ENCODE assay signal across 1 cellular context in the genomic region with DNA sequence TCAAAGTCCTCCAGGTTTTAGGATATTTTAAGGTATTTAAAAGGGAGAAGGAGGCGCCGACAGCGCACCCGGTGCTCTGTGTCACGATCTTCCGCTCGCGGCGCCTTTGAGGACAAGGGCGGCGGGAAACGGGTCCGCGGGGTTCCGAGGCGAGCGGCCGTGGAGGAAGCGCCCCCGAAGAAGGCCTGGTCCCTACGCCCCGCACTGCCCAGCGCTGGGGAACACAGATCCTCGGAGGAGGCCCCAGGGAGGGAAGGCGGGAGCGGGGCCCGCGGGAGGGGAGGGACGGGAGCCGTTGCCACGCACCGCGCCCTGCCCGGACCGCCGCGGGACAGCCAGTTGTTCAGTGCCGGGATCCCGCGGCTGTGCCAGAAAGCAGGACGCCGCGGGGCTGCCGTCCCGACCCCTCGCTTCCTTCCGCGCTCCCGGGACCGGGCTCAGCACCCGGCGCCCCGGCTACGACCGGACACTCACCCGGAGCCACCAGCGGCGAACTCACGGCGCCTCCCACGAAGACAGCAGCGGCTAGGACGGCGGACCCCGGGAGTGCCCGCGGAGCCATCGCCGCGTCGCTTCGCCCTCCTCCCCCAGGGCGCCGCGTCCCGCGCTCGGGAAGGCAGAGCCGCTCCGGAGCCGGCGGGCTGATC.
TF ChIP-seq lines count a peak whose summit lies in the region.

No MANE protein-coding gene starts in this region.

TF ChIP-seq in K562, 482 proteins besides CTCF, POLR2A, EP300 and RAD21 (continued from another document and continues in another):
- TF ChIP-seq ZZZ3 (IDR thresholded peaks at IDR 0.05) (no peak), CHD2 (IDR thresholded peaks at IDR 0.05; ENCODE audit: low read depth, low read length) (no peak), SP1 (CRISPR knock-in tag; IDR thresholded peaks at IDR 0.05) (no peak; the same call in none of the 2 replicates), CBX2 (IDR thresholded peaks at IDR 0.05; ENCODE audit: insufficient read depth, low read length, poor library complexity, severe bottlenecking) (no peak), BRD9 (IDR thresholded peaks at IDR 0.05; ENCODE audit: low read depth, partially characterized antibody) (no peak), XRCC4 (IDR thresholded peaks at IDR 0.05; ENCODE audit: extremely low read depth, insufficient read depth, insufficient read length) (no peak), YY1 (IDR thresholded peaks at IDR 0.05; ENCODE audit: borderline replicate concordance in 1 of 3, control insufficient read depth in 1 of 3, extremely low read depth in 1 of 3, insufficient read depth in 3 of 3, insufficient read length in 1 of 3, insufficient replicate concordance in 2 of 3, low read depth in 1 of 3, low read length in 2 of 3) (no peak), HINFP (tag; conservative IDR thresholded peaks at IDR 0.05; ENCODE audit: low read depth) (no peak), JUND (IDR thresholded peaks at IDR 0.05; ENCODE audit: borderline replicate concordance, low read depth, low read length) (no peak), JUND (tag; IDR thresholded peaks at IDR 0.05; ENCODE audit: borderline replicate concordance, low read depth, low read length) (no peak), MCM7 (IDR thresholded peaks at IDR 0.05) (no peak), CHCHD3 (CRISPR knock-in tag; IDR thresholded peaks at IDR 0.05) (no peak), ZEB2 (IDR thresholded peaks at IDR 0.05) (no peak), BRF2 (IDR thresholded peaks at IDR 0.05; ENCODE audit: borderline replicate concordance, insufficient read depth, insufficient read length) (no peak), GABPB2 (CRISPR knock-in tag; conservative IDR thresholded peaks at IDR 0.05) (no peak), VEZF1 (CRISPR knock-in tag; IDR thresholded peaks at IDR 0.05) (no peak), OTX1 (CRISPR knock-in tag; IDR thresholded peaks at IDR 0.05) (no peak), PHF21A (IDR thresholded peaks at IDR 0.05; ENCODE audit: borderline replicate concordance, low read depth) (no peak), POLR2AphosphoS5 (IDR thresholded peaks at IDR 0.05; ENCODE audit: control insufficient read depth, insufficient read depth, low read depth, low read length) (0 out of 2 replicates have a peak, but pooled peaks have one; percentile 32), NR1H2 (CRISPR knock-in tag; IDR thresholded peaks at IDR 0.05) (no peak), IFI16 (CRISPR knock-in tag; IDR thresholded peaks at IDR 0.05) (no peak), ZSCAN29 (IDR thresholded peaks at IDR 0.05) (no peak), EZH2 (IDR thresholded peaks at IDR 0.05; ENCODE audit: borderline replicate concordance, low read depth, low read length) (no peak), RUNX1 (IDR thresholded peaks at IDR 0.05; ENCODE audit: low read depth) (no peak), HDAC1 (IDR thresholded peaks at IDR 0.05) (0 out of 4 replicates have a peak, but pooled peaks of 1 of the 2 experiments have one; percentile 10), NR2F6 (CRISPR knock-in tag; IDR thresholded peaks at IDR 0.05) (no peak), SAFB (IDR thresholded peaks at IDR 0.05; ENCODE audit: borderline replicate concordance, low read depth, low read length) (no peak), ARID3B (CRISPR knock-in tag; IDR thresholded peaks at IDR 0.05; ENCODE audit: borderline replicate concordance) (0 out of 2 replicates have a peak, but pooled peaks have one; percentile 9), SNRNP70 (optimal IDR thresholded peaks at IDR 0.05; ENCODE audit: low read depth, low read length) (no peak), ZFP30 (CRISPR knock-in tag; IDR thresholded peaks at IDR 0.05; ENCODE audit: borderline replicate concordance) (no peak), SIN3A (IDR thresholded peaks at IDR 0.05; ENCODE audit: borderline replicate concordance in 2 of 2, control insufficient read depth in 1 of 2, low read depth in 2 of 2, low read length in 2 of 2) (no peak), JUNB (CRISPR knock-in tag; conservative IDR thresholded peaks at IDR 0.05) (no peak), RBM34 (IDR thresholded peaks at IDR 0.05; ENCODE audit: borderline replicate concordance, insufficient read depth, low read length) (peak; percentile 82; the same call in 1 of the 2 replicates), CTCFL (IDR thresholded peaks at IDR 0.05; ENCODE audit: borderline replicate concordance, insufficient read depth, low read depth, low read length, poor library complexity, severe bottlenecking) (no peak), SUPT5H (IDR thresholded peaks at IDR 0.05) (peak; percentile 61), ZNF444 (CRISPR knock-in tag; IDR thresholded peaks at IDR 0.05) (no peak), MYC (IDR thresholded peaks at IDR 0.05; ENCODE audit: low read depth, low read length) (no peak), MYC (CRISPR knock-in tag; IDR thresholded peaks at IDR 0.05; ENCODE audit: borderline replicate concordance, low read depth) (no peak), CBFA2T2 (conservative IDR thresholded peaks at IDR 0.05) (no peak), ZNF445 (CRISPR knock-in tag; IDR thresholded peaks at IDR 0.05; ENCODE audit: low read depth) (no peak), TCF7L2 (IDR thresholded peaks at IDR 0.05; ENCODE audit: low read depth, low read length) (no peak), ZNF184 (CRISPR knock-in tag; IDR thresholded peaks at IDR 0.05) (no peak), SRSF3 (IDR thresholded peaks at IDR 0.05; ENCODE audit: insufficient read depth, low read length) (no peak), PPARD (CRISPR knock-in tag; IDR thresholded peaks at IDR 0.05) (no peak), ZC3H4 (CRISPR knock-in tag; IDR thresholded peaks at IDR 0.05; ENCODE audit: borderline replicate concordance) (no peak)
- TF ChIP-seq, protein P1, sequence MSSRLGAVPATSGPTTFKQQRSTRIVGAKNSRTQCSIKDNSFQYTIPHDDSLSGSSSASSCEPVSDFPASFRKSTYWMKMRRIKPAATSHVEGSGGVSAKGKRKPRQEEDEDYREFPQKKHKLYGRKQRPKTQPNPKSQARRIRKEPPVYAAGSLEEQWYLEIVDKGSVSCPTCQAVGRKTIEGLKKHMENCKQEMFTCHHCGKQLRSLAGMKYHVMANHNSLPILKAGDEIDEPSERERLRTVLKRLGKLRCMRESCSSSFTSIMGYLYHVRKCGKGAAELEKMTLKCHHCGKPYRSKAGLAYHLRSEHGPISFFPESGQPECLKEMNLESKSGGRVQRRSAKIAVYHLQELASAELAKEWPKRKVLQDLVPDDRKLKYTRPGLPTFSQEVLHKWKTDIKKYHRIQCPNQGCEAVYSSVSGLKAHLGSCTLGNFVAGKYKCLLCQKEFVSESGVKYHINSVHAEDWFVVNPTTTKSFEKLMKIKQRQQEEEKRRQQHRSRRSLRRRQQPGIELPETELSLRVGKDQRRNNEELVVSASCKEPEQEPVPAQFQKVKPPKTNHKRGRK (tag; IDR thresholded peaks at IDR 0.05) = no peak
- TF ChIP-seq, protein P2, sequence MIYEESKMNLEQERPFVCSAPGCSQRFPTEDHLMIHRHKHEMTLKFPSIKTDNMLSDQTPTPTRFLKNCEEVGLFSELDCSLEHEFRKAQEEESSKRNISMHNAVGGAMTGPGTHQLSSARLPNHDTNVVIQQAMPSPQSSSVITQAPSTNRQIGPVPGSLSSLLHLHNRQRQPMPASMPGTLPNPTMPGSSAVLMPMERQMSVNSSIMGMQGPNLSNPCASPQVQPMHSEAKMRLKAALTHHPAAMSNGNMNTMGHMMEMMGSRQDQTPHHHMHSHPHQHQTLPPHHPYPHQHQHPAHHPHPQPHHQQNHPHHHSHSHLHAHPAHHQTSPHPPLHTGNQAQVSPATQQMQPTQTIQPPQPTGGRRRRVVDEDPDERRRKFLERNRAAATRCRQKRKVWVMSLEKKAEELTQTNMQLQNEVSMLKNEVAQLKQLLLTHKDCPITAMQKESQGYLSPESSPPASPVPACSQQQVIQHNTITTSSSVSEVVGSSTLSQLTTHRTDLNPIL (CRISPR knock-in tag; IDR thresholded peaks at IDR 0.05) = no peak
- TF ChIP-seq, protein P3, sequence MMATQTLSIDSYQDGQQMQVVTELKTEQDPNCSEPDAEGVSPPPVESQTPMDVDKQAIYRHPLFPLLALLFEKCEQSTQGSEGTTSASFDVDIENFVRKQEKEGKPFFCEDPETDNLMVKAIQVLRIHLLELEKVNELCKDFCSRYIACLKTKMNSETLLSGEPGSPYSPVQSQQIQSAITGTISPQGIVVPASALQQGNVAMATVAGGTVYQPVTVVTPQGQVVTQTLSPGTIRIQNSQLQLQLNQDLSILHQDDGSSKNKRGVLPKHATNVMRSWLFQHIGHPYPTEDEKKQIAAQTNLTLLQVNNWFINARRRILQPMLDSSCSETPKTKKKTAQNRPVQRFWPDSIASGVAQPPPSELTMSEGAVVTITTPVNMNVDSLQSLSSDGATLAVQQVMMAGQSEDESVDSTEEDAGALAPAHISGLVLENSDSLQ (IDR thresholded peaks at IDR 0.05) = no peak
- TF ChIP-seq, protein P4, sequence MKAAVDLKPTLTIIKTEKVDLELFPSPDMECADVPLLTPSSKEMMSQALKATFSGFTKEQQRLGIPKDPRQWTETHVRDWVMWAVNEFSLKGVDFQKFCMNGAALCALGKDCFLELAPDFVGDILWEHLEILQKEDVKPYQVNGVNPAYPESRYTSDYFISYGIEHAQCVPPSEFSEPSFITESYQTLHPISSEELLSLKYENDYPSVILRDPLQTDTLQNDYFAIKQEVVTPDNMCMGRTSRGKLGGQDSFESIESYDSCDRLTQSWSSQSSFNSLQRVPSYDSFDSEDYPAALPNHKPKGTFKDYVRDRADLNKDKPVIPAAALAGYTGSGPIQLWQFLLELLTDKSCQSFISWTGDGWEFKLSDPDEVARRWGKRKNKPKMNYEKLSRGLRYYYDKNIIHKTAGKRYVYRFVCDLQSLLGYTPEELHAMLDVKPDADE (conservative IDR thresholded peaks at IDR 0.05; ENCODE audit: control insufficient read depth, low read depth, low read length) = no peak
